In the genomic region with DNA sequence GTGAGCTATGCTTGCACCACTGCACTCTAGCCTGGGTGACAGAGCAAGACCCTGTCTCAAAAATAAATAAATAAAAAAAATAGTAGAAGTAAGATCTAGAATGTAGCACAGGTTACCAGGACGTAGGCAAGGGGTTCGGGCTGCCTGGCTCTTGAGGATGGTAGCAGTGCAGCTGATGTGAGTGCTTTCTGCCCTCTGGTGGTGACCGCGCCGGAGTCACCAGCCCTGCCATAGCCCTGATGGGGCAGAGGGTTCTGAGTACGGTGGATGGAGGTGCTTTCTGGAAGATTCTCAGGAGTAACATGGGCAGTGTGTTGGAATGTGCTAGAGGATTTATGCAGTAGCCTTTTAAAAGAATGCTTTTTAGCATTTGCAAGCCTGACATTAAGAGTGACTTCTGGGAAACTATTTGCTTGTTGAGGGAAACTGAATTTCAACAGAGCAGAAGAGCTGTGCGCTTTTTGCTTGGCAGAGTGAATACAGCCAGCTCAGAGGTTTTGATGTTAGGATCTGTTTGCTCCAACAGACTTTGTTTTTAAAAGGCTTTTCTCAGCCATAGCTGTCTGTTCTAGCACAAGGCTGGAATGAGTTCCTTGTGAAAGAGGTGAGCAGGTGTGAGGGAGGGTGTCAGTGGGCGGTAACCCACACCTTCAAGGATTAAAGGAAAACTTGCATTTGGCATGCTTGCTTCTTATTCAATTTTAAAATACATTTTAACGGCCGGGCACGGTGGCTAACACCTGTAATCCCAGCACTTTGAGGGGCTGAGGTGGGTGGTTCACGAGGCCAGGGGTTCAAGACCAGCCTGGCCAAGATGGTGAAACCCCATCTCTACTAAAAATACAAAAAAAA, we compare ENCODE assay signal across 8 cellular contexts.
A peak's percentile ranks its signal among the peaks of the same experiment; 100 is the strongest.
DNase-seq lines count a peak whose midpoint lies in the region; ATAC-seq, FAIRE-seq and TF ChIP-seq lines count a peak whose summit lies in the region.

No MANE protein-coding gene starts in this region.

- CTCF ChIA-PET in activated CD8-positive, alpha-beta memory T cell treated with anti-CD3 and anti-CD28 coated beads, Interleukin-2, amount 10 ng/mL, durations not matched to agents 7 days and 5 days (lab: Charles Lee): interaction anchor here (0.7 to 6.3 kb wide), 28 partner anchors 10 to 388 kb away, joined by 3 to 40 read pairs (median 5); a partner anchor contains a TSS
- CTCF ChIA-PET in H1 (lab: Charles Lee; ENCODE audit: partially characterized antibody): interaction anchor here (0.6 to 5.9 kb wide), 45 partner anchors 8 to 407 kb away, joined by 3 to 60 read pairs (median 5); no protein-coding TSS in a partner anchor

- no peak for TF ChIP-seq EP300 in H1 (IDR thresholded peaks at IDR 0.05; ENCODE audit: borderline replicate concordance in 1 of 2, low read depth in 2 of 2, low read length in 2 of 2)

- H3K14ac ChIP-seq in H1 (ENCODE audit: insufficient read length): no peak overlapping the region

- H3K9me3 Mint-ChIP-seq in activated CD8-positive, alpha-beta memory T cell treated with anti-CD3 and anti-CD28 coated beads, Interleukin-2, amount 10 ng/mL, durations not matched to agents 7 days and 5 days (ENCODE audit: low read depth): no peaks in the 10 kb centered on the region
- no peaks in the 10 kb centered on the region for H3K9me3 Mint-ChIP-seq in stimulated activated effector memory CD8-positive, alpha-beta T cell treated with anti-CD3 and anti-CD28 coated beads, Interleukin-12 subunit alpha, Interleukin-12 subunit beta, amount 100 ng/mL, for 72 hours

- POLR2A ChIA-PET in H1 (lab: Charles Lee; ENCODE audit: partially characterized antibody): interaction anchor here (1.0 to 1.1 kb wide), 2 partner anchors 66 to 397 kb away, joined by 3 read pairs; a partner anchor contains a TSS

- H3K56ac ChIP-seq in H1 (replicated peaks; ENCODE audit: insufficient read length, low read depth, low read length): no peak overlapping the region

- H4K5ac ChIP-seq in H1 (ENCODE audit: insufficient read length, low read depth, low read length): no peak overlapping the region

- no peak overlapping the region for H3K4me3 Mint-ChIP-seq in activated CD8-positive, alpha-beta memory T cell treated with anti-CD3 and anti-CD28 coated beads, Interleukin-2, amount 10 ng/mL, durations not matched to agents 7 days and 5 days
- H3K4me3 Mint-ChIP-seq in stimulated activated effector memory CD8-positive, alpha-beta T cell treated with anti-CD3 and anti-CD28 coated beads, Interleukin-12 subunit alpha, Interleukin-12 subunit beta, amount 100 ng/mL, for 72 hours: no peak overlapping the region

- H4K20me1 ChIP-seq in H1 (replicated peaks in 1 of 2; ENCODE audit: control insufficient read depth in 1 of 2, insufficient read depth in 2 of 2, low read length in 2 of 2): peaks cover 5 to 9% of the 10 kb centered on the region in 2 experiments

- no peak overlapping the region for H3K4ac ChIP-seq in H1 (replicated peaks; ENCODE audit: insufficient read length, low read depth, low read length)

- peaks cover 53% of the 10 kb centered on the region for H3K36me3 Mint-ChIP-seq in activated CD8-positive, alpha-beta memory T cell treated with anti-CD3 and anti-CD28 coated beads, Interleukin-2, amount 10 ng/mL, durations not matched to agents 7 days and 5 days
- peaks cover 100% of the 10 kb centered on the region for H3K36me3 Mint-ChIP-seq in stimulated activated effector memory CD8-positive, alpha-beta T cell treated with anti-CD3 and anti-CD28 coated beads, Interleukin-12 subunit alpha, Interleukin-12 subunit beta, amount 100 ng/mL, for 72 hours

- no peak overlapping the region for H2BK15ac ChIP-seq in H1 (ENCODE audit: low read length)

- no peak overlapping the region for H2BK12ac ChIP-seq in H1 (ENCODE audit: low read depth, low read length)

- H3K23me2 ChIP-seq in H1 (ENCODE audit: low read depth, low read length): no peaks in the 10 kb centered on the region

- H3K79me2 ChIP-seq in H1 (ENCODE audit: control insufficient read depth in 1 of 2, insufficient read depth in 2 of 2, low read length in 2 of 2): no peaks in the 10 kb centered on the region

- peaks cover 2% of the 10 kb centered on the region; the same call in 1 of the 2 replicates for H3K79me1 ChIP-seq in H1 (ENCODE audit: low read depth, low read length)

- no peak overlapping the region for H2AK5ac ChIP-seq in H1 (ENCODE audit: low read depth, low read length)

- H3K27me3 ChIP-seq in H1 (replicated peaks in 1 of 4; ENCODE audit: control insufficient read depth in 3 of 4, extremely low read depth in 1 of 4, insufficient read depth in 3 of 4, low read length in 3 of 4): no peaks in the 10 kb centered on the region

- FAIRE-seq in H1 (lab: Jason Lieb, UNC): no peak

- no peaks in the 10 kb centered on the region for H3K27me3 Mint-ChIP-seq in activated CD8-positive, alpha-beta memory T cell treated with anti-CD3 and anti-CD28 coated beads, Interleukin-2, amount 10 ng/mL, durations not matched to agents 7 days and 5 days

- peak; percentile 79 to 95 (median 90) for TF ChIP-seq CTCF in H1 (IDR thresholded peaks at IDR 0.05; ENCODE audit: control extremely low read depth in 1 of 3, insufficient read depth in 1 of 3, low read depth in 1 of 3, low read length in 3 of 3)

- WGBS in H1 (ENCODE audit: extremely low coverage in 1 of 2, insufficient coverage in 1 of 2, insufficient read length in 1 of 2, insufficient replicate concordance in 2 of 2, low coverage in 1 of 2, low lambda C conversion rate in 2 of 2, missing lambda C conversion rate in 1 of 2), 2 experiments: 76% methylated on average over 12 of the region's 12 CpGs; no CpG with 5 or more reads in 1 of the 2 experiments

- H3K4me3 ChIP-seq in H1 (ENCODE audit: extremely low read depth in 1 of 4, insufficient read depth in 2 of 4, low read depth in 3 of 4, low read length in 4 of 4): no peak overlapping the region

- H3K18ac ChIP-seq in H1 (ENCODE audit: extremely low read depth, low read length): no peak overlapping the region

- no peaks in the 10 kb centered on the region for H3K4me1 ChIP-seq in H1 (replicated peaks in 1 of 4; ENCODE audit: control insufficient read depth in 3 of 4, insufficient read depth in 4 of 4, low read length in 3 of 4)

- no peak overlapping the region for H3K27ac ChIP-seq in H1 (ENCODE audit: low read depth, low read length)

- TF ChIP-seq RAD21 in H1 (IDR thresholded peaks at IDR 0.05 in 1 of 2, conservative IDR thresholded peaks at IDR 0.05 in 1 of 2; ENCODE audit: low read depth in 2 of 2, low read length in 2 of 2): peak; percentile 75 to 82

- peaks cover 14% of the 10 kb centered on the region for H3K4me1 Mint-ChIP-seq in activated CD8-positive, alpha-beta memory T cell treated with anti-CD3 and anti-CD28 coated beads, Interleukin-2, amount 10 ng/mL, durations not matched to agents 7 days and 5 days
- H3K4me1 Mint-ChIP-seq in stimulated activated effector memory CD8-positive, alpha-beta T cell treated with anti-CD3 and anti-CD28 coated beads, Interleukin-12 subunit alpha, Interleukin-12 subunit beta, amount 100 ng/mL, for 72 hours: peaks cover 35% of the 10 kb centered on the region

- peak; percentile 55 for ATAC-seq in GM18907 (IDR thresholded peaks at IDR 0.05; ENCODE audit: unreplicated experiment)
- peak; percentile 92 for ATAC-seq in activated CD8-positive, alpha-beta memory T cell treated with anti-CD3 and anti-CD28 coated beads, Interleukin-2, amount 10 ng/mL, durations not matched to agents 7 days and 5 days
- peak; percentile 90 for ATAC-seq in stimulated activated effector memory CD8-positive, alpha-beta T cell treated with anti-CD3 and anti-CD28 coated beads, Interleukin-12 subunit alpha, Interleukin-12 subunit beta, amount 100 ng/mL, for 72 hours
- ATAC-seq in HG03521 (IDR thresholded peaks at IDR 0.05; ENCODE audit: unreplicated experiment): no peak

- no peak overlapping the region for H3K23ac ChIP-seq in H1 (ENCODE audit: insufficient read length)

- no peak overlapping the region for H2BK20ac ChIP-seq in H1 (ENCODE audit: low read length)

- no peak overlapping the region for H2AFZ ChIP-seq in H1 (ENCODE audit: low read length)

- in situ Hi-C loops in ACHN (cut with HindIII; ENCODE audit: low pct_ligation_motif_present, low pct_unique_long_range_greater_than_20kb, low sequenced_read_pairs): no loop called here

- peaks cover 8 to 17% (median 16%) of the 10 kb centered on the region in 4 experiments; a peak in 7 of 8 replicates for H3K36me3 ChIP-seq in H1 (ENCODE audit: control insufficient read depth in 2 of 4, insufficient read depth in 4 of 4, low read length in 3 of 4)

- no peak overlapping the region for H3K9ac ChIP-seq in H1 (replicated peaks in 1 of 4; ENCODE audit: extremely low read depth in 1 of 4, low read depth in 3 of 4, low read length in 3 of 4)

- no peak overlapping the region for H2BK120ac ChIP-seq in H1 (replicated peaks; ENCODE audit: low read depth, low read length)

- no peak overlapping the region for H2BK5ac ChIP-seq in H1 (ENCODE audit: low read depth, low read length)

- H4K91ac ChIP-seq in H1 (replicated peaks; ENCODE audit: insufficient read length, low read length): no peak overlapping the region

- no peak for TF ChIP-seq POLR2A in H1 (IDR thresholded peaks at IDR 0.05; ENCODE audit: control extremely low read depth in 1 of 2, low read depth in 2 of 2, low read length in 2 of 2)

- no peaks in the 10 kb centered on the region for H3K9me3 ChIP-seq in H1 (ENCODE audit: insufficient read depth in 2 of 2, low read depth in 1 of 2, low read length in 1 of 2)

- H4K8ac ChIP-seq in H1 (ENCODE audit: extremely low read depth, insufficient read depth, low read length): no peak overlapping the region

- no peak overlapping the region for H3K4me2 ChIP-seq in H1 (ENCODE audit: insufficient read depth in 1 of 2, low read depth in 2 of 2, low read length in 2 of 2)

- peak overlapping the region; percentile 20 for H3K27ac Mint-ChIP-seq in activated CD8-positive, alpha-beta memory T cell treated with anti-CD3 and anti-CD28 coated beads, Interleukin-2, amount 10 ng/mL, durations not matched to agents 7 days and 5 days
- peak overlapping the region; percentile 69 for H3K27ac Mint-ChIP-seq in stimulated activated effector memory CD8-positive, alpha-beta T cell treated with anti-CD3 and anti-CD28 coated beads, Interleukin-12 subunit alpha, Interleukin-12 subunit beta, amount 100 ng/mL, for 72 hours

- DNase-seq in ACHN (peak; percentile 52), NCI-H510A (lab: John Stamatoyannopoulos, UW) (peak; percentile 74), H1 (ENCODE audit: low read depth in 1 of 2, low spot score in 2 of 2) (peak in 1 of 2 experiments; percentile 74), mucosa of gallbladder (ENCODE audit: low spot score) (peak; percentile 58)
- DNase-seq in activated CD8-positive, alpha-beta memory T cell treated with anti-CD3 and anti-CD28 coated beads, Interleukin-2, amount 10 ng/mL, durations not matched to agents 7 days and 5 days: peak; percentile 75
- peak in 1 of 2 donors; percentile 71 for DNase-seq in stimulated activated effector memory CD8-positive, alpha-beta T cell treated with anti-CD3 and anti-CD28 coated beads, Interleukin-12 subunit alpha, Interleukin-12 subunit beta, amount 100 ng/mL, for 72 hours (ENCODE audit: low spot score in 2 of 2)

TF ChIP-seq in H1, 55 proteins besides CTCF, POLR2A, EP300 and RAD21 (continues in another document):
- TF ChIP-seq HDAC6 (IDR thresholded peaks at IDR 0.05; ENCODE audit: low read depth, low read length): no peak
